Comparison of ENCODE assay signal across 8 cellular contexts in genomic region chr19:35757231-35757748, GRCh38. TPM values are rescaled to one million over a fixed set of nuclear protein-coding genes. Genes with fewer than 3 reads are reported as not detected.
DNase-seq lines count a peak whose midpoint lies in the region; ATAC-seq, FAIRE-seq and TF ChIP-seq lines count a peak whose summit lies in the region.

No MANE protein-coding gene starts in this region.

- H3K9me3 ChIP-seq in iPS-18a (ENCODE audit: control insufficient read depth, low read depth, low read length) = no peaks in the 10 kb centered on the region
- no peaks in the 10 kb centered on the region for H3K9me3 ChIP-seq in gastrocnemius medialis

- peaks cover 7% of the 10 kb centered on the region for H3K36me3 ChIP-seq in iPS-18a (ENCODE audit: control insufficient read depth, low read depth, low read length)
- H3K36me3 ChIP-seq in gastrocnemius medialis = peaks cover 0 to 9% of the 10 kb centered on the region in 2 donors

- H3K27me3 ChIP-seq in iPS-18a (ENCODE audit: control insufficient read depth, insufficient read depth, low read length) (no peaks in the 10 kb centered on the region), gastrocnemius medialis (no peaks in the 10 kb centered on the region)

- FAIRE-seq in D721Med (lab: Jason Lieb, UNC) = no peak

- H3K4me1 ChIP-seq in iPS-18a (ENCODE audit: control insufficient read depth, low read depth, low read length) (peaks cover 4% of the 10 kb centered on the region), gastrocnemius medialis (peaks cover 28 to 43% of the 10 kb centered on the region in 2 donors)

- H3K27ac ChIP-seq in iPS-18a (ENCODE audit: low read length) (peak overlapping the region; percentile 30), gastrocnemius medialis (peak overlapping the region; percentile 89 to 97 (median 95))

- no peak for DNase-seq in activated T-cell treated with anti-CD3 and anti-CD28 coated beads, Interleukin-2, amount 50 U/mL, for 4 hours
- no peak for DNase-seq in activated T-cell treated with anti-CD3 and anti-CD28 coated beads for 4 hours
- peak; percentile 63 for DNase-seq in NCI-H1092 (lab: John Stamatoyannopoulos, UW)
- peak; percentile 98 for DNase-seq in astrocyte of the spinal cord (ENCODE audit: low read depth, low spot score)
- peak; percentile 66 to 91 for DNase-seq in gastrocnemius medialis
- DNase-seq in D721Med (ENCODE audit: insufficient read length, low spot score) = no peak
- no peak for DNase-seq in cerebellar cortex (ENCODE audit: low spot score)

- intact Hi-C loops in gastrocnemius medialis (cut with DNase I; ENCODE audit: low total_unique reads) = loop anchor here (5.0 to 10.0 kb wide), 5 partner anchors 110 to 715 kb away; partner anchors contain the start of genes COX6B1, COX7A1, HPN and USF2

- peak; percentile 7 to 59 for TF ChIP-seq POLR2A in gastrocnemius medialis (IDR thresholded peaks at IDR 0.05)

- H3K4me1 Mint-ChIP-seq in activated T-cell treated with anti-CD3 and anti-CD28 coated beads, Interleukin-2, amount 50 U/mL, for 4 hours (ENCODE audit: low read depth) = peaks cover 29% of the 10 kb centered on the region

- H3K4me3 Mint-ChIP-seq in activated T-cell treated with anti-CD3 and anti-CD28 coated beads, Interleukin-2, amount 50 U/mL, for 4 hours = peak overlapping the region; percentile 95

- peak in 1 of 2 donors; percentile 6 for ATAC-seq in activated T-cell treated with anti-CD3 and anti-CD28 coated beads, Interleukin-2, amount 50 U/mL, for 4 hours
- peak; percentile 47 to 55 for ATAC-seq in gastrocnemius medialis

- H3K27me3 Mint-ChIP-seq in activated T-cell treated with anti-CD3 and anti-CD28 coated beads, Interleukin-2, amount 50 U/mL, for 4 hours (ENCODE audit: low read depth) = peaks cover 5% of the 10 kb centered on the region

- H3K36me3 Mint-ChIP-seq in activated T-cell treated with anti-CD3 and anti-CD28 coated beads, Interleukin-2, amount 50 U/mL, for 4 hours (ENCODE audit: insufficient read depth) = peaks cover 10% of the 10 kb centered on the region

- TF ChIP-seq CTCF in astrocyte of the spinal cord (IDR thresholded peaks at IDR 0.05; ENCODE audit: low read depth, low read length) = no peak
- no peak for TF ChIP-seq CTCF in gastrocnemius medialis (IDR thresholded peaks at IDR 0.05 in 4 of 5, conservative IDR thresholded peaks at IDR 0.05 in 1 of 5)
- TF ChIP-seq CTCF in D721Med (IDR thresholded peaks at IDR 0.05; ENCODE audit: insufficient read depth, missing control alignments) = no peak

- peak overlapping the region; percentile 56 for H3K4me3 ChIP-seq in astrocyte of the spinal cord (ENCODE audit: low read depth, low read length)
- peak overlapping the region; percentile 100 for H3K4me3 ChIP-seq in iPS-18a (ENCODE audit: low read length)
- H3K4me3 ChIP-seq in gastrocnemius medialis = peak overlapping the region; percentile 57 to 84 (median 74)

- H3K9me3 Mint-ChIP-seq in activated T-cell treated with anti-CD3 and anti-CD28 coated beads, Interleukin-2, amount 50 U/mL, for 4 hours = no peaks in the 10 kb centered on the region

- H3K9ac ChIP-seq in iPS-18a (ENCODE audit: low read length) = peak overlapping the region; percentile 70

- in situ Hi-C loops in astrocyte of the spinal cord (cut with HindIII; ENCODE audit: low sequenced_read_pairs) = no loop called here
- in situ Hi-C loops in gastrocnemius medialis (cut with MboI; ENCODE audit: low sequenced_read_pairs in 4 of 4) = loop anchor here in 1 of 4 donors (25.0 kb wide), 1 partner anchor 380 kb away; the partner anchor contains the start of gene CAPNS1

RNA-seq across cellular contexts. Expression of gene HSPB6, which starts 0.5 kb away (rescaled TPM):
- under 1 TPM; 0.22 to 0.46 (median 0.37) TPM for total RNA-seq in activated T-cell treated with anti-CD3 and anti-CD28 coated beads, Interleukin-2, amount 50 U/mL, for 4 hours
- total RNA-seq in gastrocnemius medialis = 100 to 1,000 TPM in 2 of 4 donors, 10 to 100 TPM in 2; 79.8 to 241 (median 139) TPM

RNA-seq across cellular contexts. Expression of gene PROSER3, which starts 0.7 kb away (rescaled TPM):
- total RNA-seq in activated T-cell treated with anti-CD3 and anti-CD28 coated beads, Interleukin-2, amount 50 U/mL, for 4 hours = 10 to 100 TPM; 27.2 to 33.7 (median 27.3) TPM
- total RNA-seq in gastrocnemius medialis = 1 to 10 TPM in 3 of 4 donors, under 1 TPM in 1; 0.63 to 4.3 (median 3.0) TPM

RNA-seq across cellular contexts. Expression of gene LIN37, which starts 8.9 kb away (rescaled TPM):
- total RNA-seq in activated T-cell treated with anti-CD3 and anti-CD28 coated beads, Interleukin-2, amount 50 U/mL, for 4 hours = 1 to 10 TPM; 5.8 to 6.4 (median 6.4) TPM
- 10 to 100 TPM; 14.8 to 19.5 (median 16.6) TPM for total RNA-seq in gastrocnemius medialis

RNA-seq across cellular contexts. Expression of gene PSENEN, which starts 11.8 kb away (rescaled TPM):
- 10 to 100 TPM; 46.1 to 49.3 (median 47.9) TPM for total RNA-seq in activated T-cell treated with anti-CD3 and anti-CD28 coated beads, Interleukin-2, amount 50 U/mL, for 4 hours
- 10 to 100 TPM; 22.2 to 45.8 (median 38.3) TPM for total RNA-seq in gastrocnemius medialis

RNA-seq across cellular contexts. Expression of gene U2AF1L4, which starts 12.1 kb away (rescaled TPM):
- total RNA-seq in activated T-cell treated with anti-CD3 and anti-CD28 coated beads, Interleukin-2, amount 50 U/mL, for 4 hours = 10 to 100 TPM; 18.9 to 25.2 (median 19.4) TPM
- 10 to 100 TPM in 2 of 4 donors, 1 to 10 TPM in 2; 5.1 to 22.9 (median 13.4) TPM for total RNA-seq in gastrocnemius medialis

Comparison
In these comparisons a context has a peak if more than half of its experiments do, and no peak if none do; other contexts are left out.
1. DNase-seq: peak in NCI-H1092 (single experiment), astrocyte of the spinal cord (single experiment) and gastrocnemius medialis (2 of 2); none in activated T-cell treated with anti-CD3 and anti-CD28 coated beads, Interleukin-2, amount 50 U/mL, for 4 hours (single experiment), activated T-cell treated with anti-CD3 and anti-CD28 coated beads for 4 hours (single experiment), D721Med (single experiment) and cerebellar cortex (single experiment).
2. RNA of gene HSPB6, which starts 0.5 kb away (total RNA-seq): 79.8 to 241 TPM in gastrocnemius medialis; 0.22 to 0.46 TPM in activated T-cell treated with anti-CD3 and anti-CD28 coated beads, Interleukin-2, amount 50 U/mL, for 4 hours; every median in the first group is over 10 times any median in the second.
3. RNA of gene PROSER3, which starts 0.7 kb away (total RNA-seq): 27.2 to 33.7 TPM in activated T-cell treated with anti-CD3 and anti-CD28 coated beads, Interleukin-2, amount 50 U/mL, for 4 hours; 0.63 to 4.3 TPM in gastrocnemius medialis; every median in the first group is over 4 times any median in the second.
4. Peak in every context shown above with its lines, with median percentiles within 50 percentile points of each other: H3K4me3 ChIP-seq.